In the genomic region with DNA sequence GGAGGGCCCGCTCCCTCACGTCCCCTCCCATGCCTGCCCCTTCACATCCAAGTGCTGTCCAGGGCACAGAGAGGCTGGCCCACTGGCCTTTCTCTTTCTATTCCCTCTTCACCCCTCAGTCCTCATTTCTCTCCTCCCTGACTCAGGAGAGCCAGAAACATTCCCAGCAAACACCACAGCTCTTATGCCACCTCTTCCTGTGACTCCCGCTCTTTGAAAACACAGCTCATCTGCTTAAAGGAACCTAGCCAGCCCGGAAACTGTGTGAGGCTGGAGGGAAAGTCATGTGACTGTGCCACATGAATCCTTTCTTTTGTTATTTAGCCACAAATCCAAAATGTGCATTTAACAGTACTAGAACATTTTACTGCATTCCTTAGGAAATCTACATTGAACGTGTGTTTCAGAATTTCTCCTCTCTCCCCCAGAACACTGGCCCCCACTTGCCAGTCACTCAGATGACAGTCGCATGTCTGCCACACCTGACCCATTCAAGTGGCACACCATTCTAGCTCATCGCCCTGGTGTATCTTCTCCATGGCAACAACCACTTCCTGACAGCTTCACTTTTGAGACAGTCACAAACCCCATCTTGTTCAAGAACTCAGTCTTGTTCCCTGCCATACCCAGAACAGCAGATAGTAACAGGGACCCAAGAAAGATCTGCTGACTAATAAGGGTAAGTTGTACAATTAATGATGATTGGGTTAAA, we compare ENCODE assay signal across 8 cellular contexts. TPM values are rescaled to one million over a fixed set of nuclear protein-coding genes. Genes with fewer than 3 reads are reported as not detected.
A peak's percentile ranks its signal among the peaks of the same experiment; 100 is the strongest.
DNase-seq lines count a peak whose midpoint lies in the region; ATAC-seq and TF ChIP-seq lines count a peak whose summit lies in the region.

No MANE protein-coding gene starts in this region.

- peak; percentile 29 to 83 (median 63) for DNase-seq in CD8-positive, alpha-beta T cell
- peak; percentile 3 for DNase-seq in activated CD8-positive, alpha-beta memory T cell treated with anti-CD3 and anti-CD28 coated beads, Interleukin-2, amount 50 U/mL, for 24 hours (ENCODE audit: extremely low read depth)
- peak; percentile 70 to 80 (median 73) for DNase-seq in immature natural killer cell
- DNase-seq in stimulated activated effector memory CD8-positive, alpha-beta T cell treated with anti-CD3 and anti-CD28 coated beads, Interleukin-12 subunit alpha, Interleukin-12 subunit beta, amount 100 ng/mL, for 72 hours (ENCODE audit: low spot score in 2 of 2) = peak; percentile 22 to 67
- DNase-seq in lower leg skin (ENCODE audit: low spot score in 2 of 2) = no peak
- DNase-seq in HPDE6-E6E7 (ENCODE audit: extremely low spot score) = no peak

- peak overlapping the region; percentile 75 for H3K4me3 Mint-ChIP-seq in CD8-positive, alpha-beta T cell
- peak overlapping the region; percentile 33 to 63 (median 50) for H3K4me3 Mint-ChIP-seq in immature natural killer cell
- H3K4me3 Mint-ChIP-seq in stimulated activated effector memory CD8-positive, alpha-beta T cell treated with anti-CD3 and anti-CD28 coated beads, Interleukin-12 subunit alpha, Interleukin-12 subunit beta, amount 100 ng/mL, for 72 hours = peak overlapping the region; percentile 62

- H3K9me3 Mint-ChIP-seq in CD8-positive, alpha-beta T cell = no peaks in the 10 kb centered on the region
- no peaks in the 10 kb centered on the region for H3K9me3 Mint-ChIP-seq in immature natural killer cell
- no peaks in the 10 kb centered on the region for H3K9me3 Mint-ChIP-seq in stimulated activated effector memory CD8-positive, alpha-beta T cell treated with anti-CD3 and anti-CD28 coated beads, Interleukin-12 subunit alpha, Interleukin-12 subunit beta, amount 100 ng/mL, for 72 hours

- no peaks in the 10 kb centered on the region for H3K9me3 ChIP-seq in CD8-positive, alpha-beta T cell (ENCODE audit: low read length)

- intact Hi-C loops in CD8-positive, alpha-beta T cell (cut with DNase I, micrococcal nuclease) = loop anchor here in 1 of 2 experiments (5.0 kb wide), 2 partner anchors 43 to 52 kb away; no protein-coding TSS in a partner anchor
- intact Hi-C loops in lower leg skin (cut with DNase I; ENCODE audit: low total_unique reads) = no loop called here

- peak overlapping the region; percentile 64 for H3K27ac ChIP-seq in CD8-positive, alpha-beta T cell (ENCODE audit: low read depth, low read length)

- peaks cover 28% of the 10 kb centered on the region for H3K4me1 Mint-ChIP-seq in CD8-positive, alpha-beta T cell (ENCODE audit: low read depth)
- H3K4me1 Mint-ChIP-seq in immature natural killer cell = peaks cover 19 to 20% of the 10 kb centered on the region in 2 donors
- H3K4me1 Mint-ChIP-seq in stimulated activated effector memory CD8-positive, alpha-beta T cell treated with anti-CD3 and anti-CD28 coated beads, Interleukin-12 subunit alpha, Interleukin-12 subunit beta, amount 100 ng/mL, for 72 hours = peaks cover 13% of the 10 kb centered on the region

- peak; percentile 98 for ATAC-seq in CD8-positive, alpha-beta T cell
- ATAC-seq in HG03469 (IDR thresholded peaks at IDR 0.05; ENCODE audit: unreplicated experiment) = peak; percentile 46
- ATAC-seq in stimulated activated effector memory CD8-positive, alpha-beta T cell treated with anti-CD3 and anti-CD28 coated beads, Interleukin-12 subunit alpha, Interleukin-12 subunit beta, amount 100 ng/mL, for 72 hours = peak; percentile 100
- no peak for ATAC-seq in GM18873 (IDR thresholded peaks at IDR 0.05; ENCODE audit: low FRiP score, unreplicated experiment)

- no peaks in the 10 kb centered on the region for H3K27me3 ChIP-seq in CD8-positive, alpha-beta T cell (ENCODE audit: insufficient read depth, low read length)

- no peaks in the 10 kb centered on the region for H3K27me3 Mint-ChIP-seq in CD8-positive, alpha-beta T cell (ENCODE audit: low read depth)
- H3K27me3 Mint-ChIP-seq in immature natural killer cell (ENCODE audit: low read depth in 3 of 3) = peaks cover 3 to 5% (median 5%) of the 10 kb centered on the region in 3 donors

- 66 to 70% methylated on average over 7 of the region's 7 CpGs for WGBS in lower leg skin, 2 donors

- peaks cover 19% of the 10 kb centered on the region for H3K4me1 ChIP-seq in CD8-positive, alpha-beta T cell (ENCODE audit: insufficient read depth, low read length)

- TF ChIP-seq POLR2A in lower leg skin (IDR thresholded peaks at IDR 0.05) = no peak

- peak overlapping the region; percentile 93 for H3K27ac Mint-ChIP-seq in CD8-positive, alpha-beta T cell
- H3K27ac Mint-ChIP-seq in immature natural killer cell = peak overlapping the region; percentile 33 to 89 (median 78)
- H3K27ac Mint-ChIP-seq in stimulated activated effector memory CD8-positive, alpha-beta T cell treated with anti-CD3 and anti-CD28 coated beads, Interleukin-12 subunit alpha, Interleukin-12 subunit beta, amount 100 ng/mL, for 72 hours = peak overlapping the region; percentile 89

- no peak for TF ChIP-seq CTCF in CD8-positive, alpha-beta T cell (IDR thresholded peaks at IDR 0.05)
- TF ChIP-seq CTCF in lower leg skin (IDR thresholded peaks at IDR 0.05) = no peak

- H3K36me3 Mint-ChIP-seq in CD8-positive, alpha-beta T cell = no peaks in the 10 kb centered on the region
- H3K36me3 Mint-ChIP-seq in immature natural killer cell = no peaks in the 10 kb centered on the region
- no peaks in the 10 kb centered on the region for H3K36me3 Mint-ChIP-seq in stimulated activated effector memory CD8-positive, alpha-beta T cell treated with anti-CD3 and anti-CD28 coated beads, Interleukin-12 subunit alpha, Interleukin-12 subunit beta, amount 100 ng/mL, for 72 hours

- H3K36me3 ChIP-seq in CD8-positive, alpha-beta T cell (ENCODE audit: insufficient read depth, low read length) = no peaks in the 10 kb centered on the region

- CTCF ChIA-PET in CD8-positive, alpha-beta T cell (lab: Charles Lee) = interaction anchor here (1.0 to 1.5 kb wide), 2 partner anchors 51 to 61 kb away, joined by 3 read pairs; no protein-coding TSS in a partner anchor

- H3K4me3 ChIP-seq in CD8-positive, alpha-beta T cell (ENCODE audit: low read depth, low read length) = peak overlapping the region; percentile 24
- H3K4me3 ChIP-seq in lower leg skin (ENCODE audit: low read depth, poor library complexity, severe bottlenecking) = no peak overlapping the region

- POLR2A ChIA-PET in CD8-positive, alpha-beta T cell (lab: Charles Lee) = interaction anchor here (0.9 to 1.6 kb wide), 4 partner anchors 10 to 79 kb away, joined by 3 to 5 read pairs (median 4); no protein-coding TSS in a partner anchor

RNA-seq across cellular contexts. Expression of a gene that starts 42.8 kb away (rescaled TPM):
- 1 to 10 TPM; 2.6 to 2.9 TPM for total RNA-seq in CD8-positive, alpha-beta T cell
- polyA plus RNA-seq in immature natural killer cell = not detected
- total RNA-seq in lower leg skin = 10 to 100 TPM in 3 of 4 donors, 1 to 10 TPM in 1; 6.6 to 25.7 (median 15.2) TPM

Comparison
In these comparisons a context has a peak if more than half of its experiments do, and no peak if none do; other contexts are left out.
1. DNase-seq: peak in CD8-positive, alpha-beta T cell (7 of 7), activated CD8-positive, alpha-beta memory T cell treated with anti-CD3 and anti-CD28 coated beads, Interleukin-2, amount 50 U/mL, for 24 hours (single experiment), immature natural killer cell (3 of 3) and stimulated activated effector memory CD8-positive, alpha-beta T cell treated with anti-CD3 and anti-CD28 coated beads, Interleukin-12 subunit alpha, Interleukin-12 subunit beta, amount 100 ng/mL, for 72 hours (2 of 2); none in lower leg skin (0 of 2) and HPDE6-E6E7 (single experiment).
2. Peak in every context shown above with its lines, with median percentiles within 50 percentile points of each other: H3K27ac Mint-ChIP-seq and H3K4me3 Mint-ChIP-seq.